Comparison of ENCODE assay signal across 8 cellular contexts in genomic region chr15:31488437-31489204, GRCh38.
DNase-seq lines count a peak whose midpoint lies in the region; ATAC-seq and TF ChIP-seq lines count a peak whose summit lies in the region.

No MANE protein-coding gene starts in this region.

- H3K9ac ChIP-seq in BLaER1, result no peak overlapping the region

- peaks cover 28% of the 10 kb centered on the region for H3K9me3 ChIP-seq in BLaER1
- H3K9me3 ChIP-seq in OCI-LY7 (ENCODE audit: low read length), result peaks cover 19% of the 10 kb centered on the region
- peaks cover 0 to 11% (median 0%) of the 10 kb centered on the region in 3 donors for H3K9me3 ChIP-seq in gastroesophageal sphincter
- H3K9me3 ChIP-seq in osteoblast (ENCODE audit: low read depth, low read length), result no peaks in the 10 kb centered on the region

- peak overlapping the region in 1 of 2 donors; percentile 63 for H3K27ac Mint-ChIP-seq in activated naive CD4-positive, alpha-beta T cell treated with anti-CD3 and anti-CD28 coated beads, Interleukin-2, amount 50 U/mL, for 72 hours

- peak overlapping the region; percentile 33; the same call in 1 of the 2 replicates for H3K4me2 ChIP-seq in BLaER1
- H3K4me2 ChIP-seq in OCI-LY7 (ENCODE audit: low read length), result peak overlapping the region; percentile 33
- peak overlapping the region; percentile 51 for H3K4me2 ChIP-seq in osteoblast (ENCODE audit: insufficient read depth, low read length)

- H3K4me1 ChIP-seq in BLaER1 (peaks cover 9% of the 10 kb centered on the region; the same call in 1 of the 2 replicates), OCI-LY7 (ENCODE audit: insufficient read depth, low read length, poor library complexity, severe bottlenecking) (peaks cover 38% of the 10 kb centered on the region), gastroesophageal sphincter (peaks cover 0 to 21% (median 8%) of the 10 kb centered on the region in 3 donors), osteoblast (ENCODE audit: insufficient read depth, low read length) (peaks cover 22% of the 10 kb centered on the region)

- H3K79me2 ChIP-seq in OCI-LY7 (ENCODE audit: insufficient read depth, low read depth, low read length) (no peaks in the 10 kb centered on the region), osteoblast (ENCODE audit: insufficient read depth, low read length) (no peaks in the 10 kb centered on the region)

- peak in 63 of 76 experiments; percentile 7 to 81 (median 50) for DNase-seq in HUDEP-2 (lab: John Stamatoyannopoulos, UW; ENCODE audit: unreplicated experiment in 76 of 76)
- DNase-seq in OCI-LY7 (ENCODE audit: low spot score), result peak; percentile 83
- DNase-seq in activated naive CD4-positive, alpha-beta T cell treated with anti-CD3 and anti-CD28 coated beads, Interleukin-2, amount 50 U/mL, for 72 hours (ENCODE audit: low spot score in 2 of 2), result peak in 1 of 2 donors; percentile 30
- DNase-seq in osteoblast (ENCODE audit: insufficient read length, low spot score, missing footprints), result peak; percentile 98
- DNase-seq in NCI-H1930 (lab: John Stamatoyannopoulos, UW), result no peak

- no peak overlapping the region for H3K4me3 ChIP-seq in BLaER1
- H3K4me3 ChIP-seq in OCI-LY7 (ENCODE audit: low read depth, low read length, poor library complexity, severe bottlenecking), result no peak overlapping the region
- no peak overlapping the region for H3K4me3 ChIP-seq in gastroesophageal sphincter
- no peak overlapping the region for H3K4me3 ChIP-seq in osteoblast (ENCODE audit: insufficient read depth, low read length)

- no peak for TF ChIP-seq POLR2A in gastroesophageal sphincter (IDR thresholded peaks at IDR 0.05)

- peaks cover 12 to 13% of the 10 kb centered on the region in 2 donors for H3K9me3 Mint-ChIP-seq in activated naive CD4-positive, alpha-beta T cell treated with anti-CD3 and anti-CD28 coated beads, Interleukin-2, amount 50 U/mL, for 72 hours

- H2AFZ ChIP-seq in OCI-LY7 (ENCODE audit: low read length) (peak overlapping the region; percentile 59; the same call in 1 of the 2 replicates), osteoblast (ENCODE audit: low read length) (peak overlapping the region; percentile 49)

- intact Hi-C loops in OCI-LY7 (cut with micrococcal nuclease; ENCODE audit: unreplicated experiment), result loop anchor here (1.0 to 5.0 kb wide), 4 partner anchors 31 to 286 kb away; partner anchors contain the start of gene KLF13

- TF ChIP-seq EP300 in gastroesophageal sphincter (IDR thresholded peaks at IDR 0.05), result no peak

- H3K36me3 ChIP-seq in BLaER1, result no peaks in the 10 kb centered on the region
- no peaks in the 10 kb centered on the region for H3K36me3 ChIP-seq in OCI-LY7 (ENCODE audit: insufficient read depth, low read length)
- peaks cover 0 to 8% of the 10 kb centered on the region in 2 donors for H3K36me3 ChIP-seq in gastroesophageal sphincter
- H3K36me3 ChIP-seq in osteoblast (ENCODE audit: insufficient read depth, low read length), result no peaks in the 10 kb centered on the region

- no peaks in the 10 kb centered on the region for H3K27me3 ChIP-seq in BLaER1
- peaks cover 13% of the 10 kb centered on the region for H3K27me3 ChIP-seq in gastroesophageal sphincter
- H3K27me3 ChIP-seq in osteoblast (ENCODE audit: insufficient read depth, low read length), result peaks cover 5% of the 10 kb centered on the region

- H3K27ac ChIP-seq in BLaER1 (peak overlapping the region; percentile 16; the same call in 1 of the 2 replicates), OCI-LY7 (ENCODE audit: low read depth, low read length, poor library complexity, severe bottlenecking) (no peak overlapping the region), gastroesophageal sphincter (peak overlapping the region in 3 of 4 donors; percentile 44 to 61 (median 49)), osteoblast (ENCODE audit: low read depth, low read length) (peak overlapping the region; percentile 79)

- H4K20me1 ChIP-seq in BLaER1 (no peaks in the 10 kb centered on the region), OCI-LY7 (ENCODE audit: insufficient read depth, low read length) (no peaks in the 10 kb centered on the region), osteoblast (ENCODE audit: insufficient read depth, low read length) (no peaks in the 10 kb centered on the region)

- TF ChIP-seq CTCF in OCI-LY7 (conservative IDR thresholded peaks at IDR 0.05; ENCODE audit: low read length), result peak; percentile 96
- TF ChIP-seq CTCF in gastroesophageal sphincter (IDR thresholded peaks at IDR 0.05), result peak in 3 of 4 experiments; percentile 89 to 94 (median 89)
- peak; percentile 94 for TF ChIP-seq CTCF in osteoblast (IDR thresholded peaks at IDR 0.05; ENCODE audit: extremely low read depth, low read depth, low read length)

- CTCF ChIA-PET in OCI-LY7 (lab: Charles Lee; ENCODE audit: unreplicated experiment), result interaction anchor here (0.6 to 4.8 kb wide), 9 partner anchors 16 to 127 kb away, joined by 3 to 121 read pairs (median 4); no protein-coding TSS in a partner anchor

- BruUV-seq in OCI-LY7 (replicated peaks; lab: Mats Ljungman, UMichigan), result no TSS peak

- POLR2A ChIA-PET in OCI-LY7 (lab: Charles Lee), result interaction anchor here (0.7 to 6.6 kb wide), 7 partner anchors 13 to 350 kb away, joined by 3 to 33 read pairs (median 5); no protein-coding TSS in a partner anchor

- WGBS in gastroesophageal sphincter (ENCODE audit: low coverage in 1 of 2), 2 donors, result 0% methylated on average over 1 to 3 of the region's 7 CpGs

- no peaks in the 10 kb centered on the region for H3K9me2 ChIP-seq in OCI-LY7 (ENCODE audit: insufficient read depth, low read length)

- ATAC-seq in GM18520 (IDR thresholded peaks at IDR 0.05; ENCODE audit: unreplicated experiment) (peak; percentile 31), gastroesophageal sphincter (peak; percentile 80)
- ATAC-seq in activated naive CD4-positive, alpha-beta T cell treated with anti-CD3 and anti-CD28 coated beads, Interleukin-2, amount 50 U/mL, for 72 hours, result peak; percentile 42 to 54

- H3K36me3 Mint-ChIP-seq in activated naive CD4-positive, alpha-beta T cell treated with anti-CD3 and anti-CD28 coated beads, Interleukin-2, amount 50 U/mL, for 72 hours, result peaks cover 20 to 26% of the 10 kb centered on the region in 2 donors

Comparison
In these comparisons a context has a peak if more than half of its experiments do, and no peak if none do; other contexts are left out.
1. DNase-seq: peak in HUDEP-2 (63 of 76), OCI-LY7 (single experiment) and osteoblast (single experiment); none in NCI-H1930 (0 of 2).
2. Peak in every context shown above with its lines, with median percentiles within 50 percentile points of each other: H3K4me2 ChIP-seq, ATAC-seq and CTCF ChIP-seq.